In genomic region chr17:82114872-82115271, GRCh38 we compare ENCODE assay signal across 28 cellular contexts.
"Had no signal": no experiment of that assay in that cellular context is flagged by ENCODE, and none has a peak within 500 bp of the region (broad histone marks: within the 10 kb centered on the region; RNA-seq: fewer than 3 reads in every experiment).

No MANE protein-coding gene starts in this region.

- H3K36me3 Mint-ChIP-seq: activated naive CD4-positive, alpha-beta T cell treated with anti-CD3 and anti-CD28 coated beads, Interleukin-2, amount 10 ng/mL, durations not matched to agents 7 days and 5 days; activated naive CD8-positive, alpha-beta T cell treated with anti-CD3 and anti-CD28 coated beads, Interleukin-2, amount 10 ng/mL, durations not matched to agents 7 days and 5 days had no signal

- H3K9me3 ChIP-seq: adrenal gland had no signal

- H3K9me3 Mint-ChIP-seq: activated CD4-positive, alpha-beta memory T cell treated with anti-CD3 and anti-CD28 coated beads, Interleukin-2, amount 10 ng/mL, durations not matched to agents 7 days and 5 days; activated naive CD4-positive, alpha-beta T cell treated with anti-CD3 and anti-CD28 coated beads, Interleukin-2, amount 10 ng/mL, durations not matched to agents 7 days and 5 days; activated naive CD8-positive, alpha-beta T cell treated with anti-CD3 and anti-CD28 coated beads, Interleukin-2, amount 10 ng/mL, durations not matched to agents 7 days and 5 days; activated T-cell treated with anti-CD3 and anti-CD28 coated beads, Interleukin-2, amount 50 U/mL, for 72 hours; activated T-helper 2 cell treated with anti-CD3 and anti-CD28 coated beads, Interferon-gamma antibody, Interleukin-2, Interleukin-4, amounts not matched to agents 10 μg/mL and 5 μg/mL and 100 μg/mL, durations not matched to agents 14 hours and 24 hours and 36 hours; T-cell had no signal

- H3K27me3 ChIP-seq: adrenal gland had no signal

- H3K4me1 ChIP-seq: adrenal gland had no signal

- H3K9ac ChIP-seq: KMS-11 had no signal

- H3K27ac Mint-ChIP-seq: activated CD4-positive, alpha-beta memory T cell treated with anti-CD3 and anti-CD28 coated beads, Interleukin-2, amount 10 ng/mL, durations not matched to agents 7 days and 5 days; activated CD4-positive, alpha-beta T cell treated with anti-CD3 and anti-CD28 coated beads for 36 hours; activated naive CD4-positive, alpha-beta T cell treated with anti-CD3 and anti-CD28 coated beads, Interleukin-2, amount 10 ng/mL, durations not matched to agents 7 days and 5 days; activated naive CD8-positive, alpha-beta T cell treated with anti-CD3 and anti-CD28 coated beads, Interleukin-2, amount 10 ng/mL, durations not matched to agents 7 days and 5 days; activated T-cell treated with anti-CD3 and anti-CD28 coated beads, Interleukin-2, amount 50 U/mL, for 72 hours; activated T-helper 2 cell treated with anti-CD3 and anti-CD28 coated beads, Interferon-gamma antibody, Interleukin-2, Interleukin-4, amounts not matched to agents 10 μg/mL and 5 μg/mL and 100 μg/mL, durations not matched to agents 14 hours and 24 hours and 36 hours; T-cell had no signal

- ATAC-seq: activated CD4-positive, alpha-beta T cell treated with anti-CD3 and anti-CD28 coated beads for 36 hours; activated T-cell treated with anti-CD3 and anti-CD28 coated beads, Interleukin-2, amount 50 U/mL, for 72 hours; Panc1; T-cell had no signal

- H3K4me3 ChIP-seq: adrenal gland had no signal

- H3K27ac ChIP-seq: adrenal gland, KMS-11, WERI-Rb-1 had no signal

- DNase-seq: activated CD4-positive, alpha-beta memory T cell treated with anti-CD3 and anti-CD28 coated beads, Interleukin-2, amount 10 ng/mL, durations not matched to agents 7 days and 5 days; activated CD4-positive, alpha-beta T cell treated with anti-CD3 and anti-CD28 coated beads for 36 hours; activated CD4-positive, alpha-beta T cell treated with anti-CD3 and anti-CD28 coated beads, Interleukin-2, amount 50 U/mL, for 1 hour; activated CD8-positive, alpha-beta memory T cell treated with anti-CD3 and anti-CD28 coated beads, Interleukin-2, amount 50 U/mL, for 4 hours; activated gamma-delta T cell treated with Interleukin-2 at 50 U/mL for 16 hours; activated naive CD4-positive, alpha-beta T cell treated with anti-CD3 and anti-CD28 coated beads, Interleukin-2, amount 10 ng/mL, durations not matched to agents 7 days and 5 days; activated naive CD8-positive, alpha-beta T cell treated with anti-CD3 and anti-CD28 coated beads, Interleukin-2, amount 10 ng/mL, durations not matched to agents 7 days and 5 days; activated T-cell treated with anti-CD3 and anti-CD28 coated beads, Interleukin-2, amount 50 U/mL, for 72 hours; adrenal gland; anterior cingulate cortex; caudate nucleus; NCI-H1092; NCI-H1417; NCI-H1930; NCI-H2171; NCI-H2227 treated with DMSO at 0.1 percent for 48 hours; NCI-H526; NK-92 treated with Interleukin-12 subunit alpha and Interleukin-12 subunit beta, amount 100 ng/mL, for 24 hours; OCI-M1; RPMI8226; SHP77; T-cell; T-helper 2 cell; T1000; WERI-Rb-1 had no signal
